ENCODE assay signal across 2 cellular contexts in genomic region chr6:119083007-119083406, GRCh38.
TF ChIP-seq lines count a peak whose summit lies in the region.

No MANE protein-coding gene starts in this region.

TF ChIP-seq in HEK293, 187 proteins besides CTCF, POLR2A, EP300 and RAD21:
- TF ChIP-seq SETDB1 (IDR thresholded peaks at IDR 0.05; ENCODE audit: insufficient read length, low read length), result peak; percentile 97
- peak; percentile 98 for TF ChIP-seq TRIM28 (IDR thresholded peaks at IDR 0.05; ENCODE audit: borderline replicate concordance, low read length)
- TF ChIP-seq ZNF626 (tag by site-specific recombination; IDR thresholded peaks at IDR 0.05), result 0 out of 2 replicates have a peak, but pooled peaks have one; percentile 46
- no peak for TF ChIP-seq ZNF701 (tag by site-specific recombination; IDR thresholded peaks at IDR 0.05)
- peak; percentile 99 for TF ChIP-seq ZNF585B (tag by site-specific recombination; IDR thresholded peaks at IDR 0.05)

TF ChIP-seq in K562, 482 proteins besides CTCF, POLR2A, EP300 and RAD21:
- no peak for TF ChIP-seq ZNF263 (CRISPR knock-in tag; IDR thresholded peaks at IDR 0.05; ENCODE audit: borderline replicate concordance)
- peak; percentile 96 for TF ChIP-seq TRIM28 (IDR thresholded peaks at IDR 0.05)
- TF ChIP-seq CBX3 (IDR thresholded peaks at IDR 0.05; ENCODE audit: borderline replicate concordance in 1 of 2, low read length in 2 of 2), result peak in 1 of 2 experiments; percentile 97; a peak in 2 of 3 replicates
- TF ChIP-seq, protein P1, sequence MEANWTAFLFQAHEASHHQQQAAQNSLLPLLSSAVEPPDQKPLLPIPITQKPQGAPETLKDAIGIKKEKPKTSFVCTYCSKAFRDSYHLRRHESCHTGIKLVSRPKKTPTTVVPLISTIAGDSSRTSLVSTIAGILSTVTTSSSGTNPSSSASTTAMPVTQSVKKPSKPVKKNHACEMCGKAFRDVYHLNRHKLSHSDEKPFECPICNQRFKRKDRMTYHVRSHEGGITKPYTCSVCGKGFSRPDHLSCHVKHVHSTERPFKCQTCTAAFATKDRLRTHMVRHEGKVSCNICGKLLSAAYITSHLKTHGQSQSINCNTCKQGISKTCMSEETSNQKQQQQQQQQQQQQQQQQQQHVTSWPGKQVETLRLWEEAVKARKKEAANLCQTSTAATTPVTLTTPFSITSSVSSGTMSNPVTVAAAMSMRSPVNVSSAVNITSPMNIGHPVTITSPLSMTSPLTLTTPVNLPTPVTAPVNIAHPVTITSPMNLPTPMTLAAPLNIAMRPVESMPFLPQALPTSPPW (CRISPR knock-in tag; IDR thresholded peaks at IDR 0.05), result no peak
- TF ChIP-seq, protein P2, sequence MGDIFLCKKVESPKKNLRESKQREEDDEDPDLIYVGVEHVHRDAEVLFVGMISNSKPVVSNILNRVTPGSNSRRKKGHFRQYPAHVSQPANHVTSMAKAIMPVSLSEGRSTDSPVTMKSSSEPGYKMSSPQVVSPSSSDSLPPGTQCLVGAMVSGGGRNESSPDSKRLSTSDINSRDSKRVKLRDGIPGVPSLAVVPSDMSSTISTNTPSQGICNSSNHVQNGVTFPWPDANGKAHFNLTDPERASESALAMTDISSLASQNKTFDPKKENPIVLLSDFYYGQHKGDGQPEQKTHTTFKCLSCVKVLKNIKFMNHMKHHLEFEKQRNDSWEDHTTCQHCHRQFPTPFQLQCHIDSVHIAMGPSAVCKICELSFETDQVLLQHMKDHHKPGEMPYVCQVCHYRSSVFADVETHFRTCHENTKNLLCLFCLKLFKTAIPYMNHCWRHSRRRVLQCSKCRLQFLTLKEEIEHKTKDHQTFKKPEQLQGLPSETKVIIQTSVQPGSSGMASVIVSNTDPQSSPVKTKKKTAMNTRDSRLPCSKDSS (IDR thresholded peaks at IDR 0.05; ENCODE audit: low read depth, partially characterized antibody), result peak; percentile 69
- TF ChIP-seq, protein P3, sequence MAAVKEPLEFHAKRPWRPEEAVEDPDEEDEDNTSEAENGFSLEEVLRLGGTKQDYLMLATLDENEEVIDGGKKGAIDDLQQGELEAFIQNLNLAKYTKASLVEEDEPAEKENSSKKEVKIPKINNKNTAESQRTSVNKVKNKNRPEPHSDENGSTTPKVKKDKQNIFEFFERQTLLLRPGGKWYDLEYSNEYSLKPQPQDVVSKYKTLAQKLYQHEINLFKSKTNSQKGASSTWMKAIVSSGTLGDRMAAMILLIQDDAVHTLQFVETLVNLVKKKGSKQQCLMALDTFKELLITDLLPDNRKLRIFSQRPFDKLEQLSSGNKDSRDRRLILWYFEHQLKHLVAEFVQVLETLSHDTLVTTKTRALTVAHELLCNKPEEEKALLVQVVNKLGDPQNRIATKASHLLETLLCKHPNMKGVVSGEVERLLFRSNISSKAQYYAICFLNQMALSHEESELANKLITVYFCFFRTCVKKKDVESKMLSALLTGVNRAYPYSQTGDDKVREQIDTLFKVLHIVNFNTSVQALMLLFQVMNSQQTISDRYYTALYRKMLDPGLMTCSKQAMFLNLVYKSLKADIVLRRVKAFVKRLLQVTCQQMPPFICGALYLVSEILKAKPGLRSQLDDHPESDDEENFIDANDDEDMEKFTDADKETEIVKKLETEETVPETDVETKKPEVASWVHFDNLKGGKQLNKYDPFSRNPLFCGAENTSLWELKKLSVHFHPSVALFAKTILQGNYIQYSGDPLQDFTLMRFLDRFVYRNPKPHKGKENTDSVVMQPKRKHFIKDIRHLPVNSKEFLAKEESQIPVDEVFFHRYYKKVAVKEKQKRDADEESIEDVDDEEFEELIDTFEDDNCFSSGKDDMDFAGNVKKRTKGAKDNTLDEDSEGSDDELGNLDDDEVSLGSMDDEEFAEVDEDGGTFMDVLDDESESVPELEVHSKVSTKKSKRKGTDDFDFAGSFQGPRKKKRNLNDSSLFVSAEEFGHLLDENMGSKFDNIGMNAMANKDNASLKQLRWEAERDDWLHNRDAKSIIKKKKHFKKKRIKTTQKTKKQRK (IDR thresholded peaks at IDR 0.05; ENCODE audit: borderline replicate concordance, low read depth, low read length), result peak; percentile 88
- TF ChIP-seq, protein P4, sequence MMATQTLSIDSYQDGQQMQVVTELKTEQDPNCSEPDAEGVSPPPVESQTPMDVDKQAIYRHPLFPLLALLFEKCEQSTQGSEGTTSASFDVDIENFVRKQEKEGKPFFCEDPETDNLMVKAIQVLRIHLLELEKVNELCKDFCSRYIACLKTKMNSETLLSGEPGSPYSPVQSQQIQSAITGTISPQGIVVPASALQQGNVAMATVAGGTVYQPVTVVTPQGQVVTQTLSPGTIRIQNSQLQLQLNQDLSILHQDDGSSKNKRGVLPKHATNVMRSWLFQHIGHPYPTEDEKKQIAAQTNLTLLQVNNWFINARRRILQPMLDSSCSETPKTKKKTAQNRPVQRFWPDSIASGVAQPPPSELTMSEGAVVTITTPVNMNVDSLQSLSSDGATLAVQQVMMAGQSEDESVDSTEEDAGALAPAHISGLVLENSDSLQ (IDR thresholded peaks at IDR 0.05), result no peak
- peak in 1 of 2 experiments; percentile 50; a peak in 1 of 4 replicates for TF ChIP-seq TRIM24 (IDR thresholded peaks at IDR 0.05)
- no peak for TF ChIP-seq ZNF57 (CRISPR knock-in tag; IDR thresholded peaks at IDR 0.05)
- TF ChIP-seq PYGO2 (tag; IDR thresholded peaks at IDR 0.05), result no peak
- TF ChIP-seq POLR2AphosphoS2 (IDR thresholded peaks at IDR 0.05; ENCODE audit: low read length), result no peak
- 0 out of 2 replicates have a peak, but pooled peaks have one; percentile 7 for TF ChIP-seq RFX1 (IDR thresholded peaks at IDR 0.05)
- TF ChIP-seq, protein P5, sequence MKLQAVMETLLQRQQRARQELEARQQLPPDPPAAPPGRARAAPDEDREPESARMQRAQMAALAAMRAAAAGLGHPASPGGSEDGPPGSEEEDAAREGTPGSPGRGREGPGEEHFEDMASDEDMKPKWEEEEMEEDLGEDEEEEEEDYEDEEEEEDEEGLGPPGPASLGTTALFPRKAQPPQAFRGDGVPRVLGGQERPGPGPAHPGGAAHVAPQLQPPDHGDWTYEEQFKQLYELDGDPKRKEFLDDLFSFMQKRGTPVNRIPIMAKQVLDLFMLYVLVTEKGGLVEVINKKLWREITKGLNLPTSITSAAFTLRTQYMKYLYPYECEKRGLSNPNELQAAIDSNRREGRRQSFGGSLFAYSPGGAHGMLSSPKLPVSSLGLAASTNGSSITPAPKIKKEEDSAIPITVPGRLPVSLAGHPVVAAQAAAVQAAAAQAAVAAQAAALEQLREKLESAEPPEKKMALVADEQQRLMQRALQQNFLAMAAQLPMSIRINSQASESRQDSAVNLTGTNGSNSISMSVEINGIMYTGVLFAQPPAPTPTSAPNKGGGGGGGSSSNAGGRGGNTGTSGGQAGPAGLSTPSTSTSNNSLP (IDR thresholded peaks at IDR 0.05; ENCODE audit: borderline replicate concordance, low read depth, low read length), result no peak
- TF ChIP-seq CBX1 (IDR thresholded peaks at IDR 0.05; ENCODE audit: low read depth), result peak; percentile 93
- 0 out of 2 replicates have a peak, but pooled peaks have one; percentile 37 for TF ChIP-seq XRCC3 (IDR thresholded peaks at IDR 0.05)
- no peak for TF ChIP-seq DEAF1 (CRISPR knock-in tag; IDR thresholded peaks at IDR 0.05)
- TF ChIP-seq CBX5 (IDR thresholded peaks at IDR 0.05; ENCODE audit: borderline replicate concordance, low read depth), result peak; percentile 98
- peak; percentile 98 for TF ChIP-seq ZFP36 (IDR thresholded peaks at IDR 0.05; ENCODE audit: low read depth, low read length, partially characterized antibody)
TF ChIP-seq in K562: peak in this region for 10.
